17 cellular contexts compared by ENCODE assay signal in genomic region chr1:244394851-244395765, GRCh38. TPM values are rescaled to one million over a fixed set of nuclear protein-coding genes. Genes with fewer than 3 reads are reported as not detected.
DNase-seq lines count a peak whose midpoint lies in the region; ATAC-seq lines count a peak whose summit lies in the region.
"Had no signal": no experiment of that assay in that cellular context is flagged by ENCODE, and none has a peak within 500 bp of the region (broad histone marks: within the 10 kb centered on the region; RNA-seq: fewer than 3 reads in every experiment).

No MANE protein-coding gene starts in this region.

- H3K4me3 Mint-ChIP-seq in activated naive CD4-positive, alpha-beta T cell treated with anti-CD3 and anti-CD28 coated beads, Interleukin-2, amount 10 ng/mL, durations not matched to agents 7 days and 5 days, result no peak overlapping the region
- no peak overlapping the region for H3K4me3 Mint-ChIP-seq in stimulated activated effector memory CD8-positive, alpha-beta T cell treated with anti-CD3 and anti-CD28 coated beads, Interleukin-12 subunit alpha, Interleukin-12 subunit beta, amount 100 ng/mL, for 72 hours

- H3K27ac Mint-ChIP-seq in activated naive CD4-positive, alpha-beta T cell treated with anti-CD3 and anti-CD28 coated beads, Interleukin-2, amount 10 ng/mL, durations not matched to agents 7 days and 5 days, result peak overlapping the region; percentile 64
- peak overlapping the region; percentile 34 for H3K27ac Mint-ChIP-seq in stimulated activated effector memory CD8-positive, alpha-beta T cell treated with anti-CD3 and anti-CD28 coated beads, Interleukin-12 subunit alpha, Interleukin-12 subunit beta, amount 100 ng/mL, for 72 hours

- CTCF ChIA-PET in activated naive CD4-positive, alpha-beta T cell treated with anti-CD3 and anti-CD28 coated beads, Interleukin-2, amount 10 ng/mL, durations not matched to agents 7 days and 5 days (lab: Charles Lee), result no interaction called here

- peaks cover 7% of the 10 kb centered on the region for H3K36me3 Mint-ChIP-seq in activated naive CD4-positive, alpha-beta T cell treated with anti-CD3 and anti-CD28 coated beads, Interleukin-2, amount 10 ng/mL, durations not matched to agents 7 days and 5 days
- H3K36me3 Mint-ChIP-seq in stimulated activated effector memory CD8-positive, alpha-beta T cell treated with anti-CD3 and anti-CD28 coated beads, Interleukin-12 subunit alpha, Interleukin-12 subunit beta, amount 100 ng/mL, for 72 hours, result no peaks in the 10 kb centered on the region

- no peaks in the 10 kb centered on the region for H3K27me3 Mint-ChIP-seq in activated naive CD4-positive, alpha-beta T cell treated with anti-CD3 and anti-CD28 coated beads, Interleukin-2, amount 10 ng/mL, durations not matched to agents 7 days and 5 days

- peaks cover 10% of the 10 kb centered on the region for H3K4me1 Mint-ChIP-seq in activated naive CD4-positive, alpha-beta T cell treated with anti-CD3 and anti-CD28 coated beads, Interleukin-2, amount 10 ng/mL, durations not matched to agents 7 days and 5 days
- peaks cover 9% of the 10 kb centered on the region for H3K4me1 Mint-ChIP-seq in stimulated activated effector memory CD8-positive, alpha-beta T cell treated with anti-CD3 and anti-CD28 coated beads, Interleukin-12 subunit alpha, Interleukin-12 subunit beta, amount 100 ng/mL, for 72 hours

- no peaks in the 10 kb centered on the region for H3K9me3 Mint-ChIP-seq in activated naive CD4-positive, alpha-beta T cell treated with anti-CD3 and anti-CD28 coated beads, Interleukin-2, amount 10 ng/mL, durations not matched to agents 7 days and 5 days
- peaks cover 2% of the 10 kb centered on the region for H3K9me3 Mint-ChIP-seq in stimulated activated effector memory CD8-positive, alpha-beta T cell treated with anti-CD3 and anti-CD28 coated beads, Interleukin-12 subunit alpha, Interleukin-12 subunit beta, amount 100 ng/mL, for 72 hours

- no peak for DNase-seq in activated naive CD4-positive, alpha-beta T cell treated with anti-CD3 and anti-CD28 coated beads, Interleukin-2, amount 10 ng/mL, durations not matched to agents 7 days and 5 days
- no peak for DNase-seq in activated naive CD4-positive, alpha-beta T cell treated with anti-CD3 and anti-CD28 coated beads, Interleukin-2, amount 50 U/mL, for 16 hours
- DNase-seq in Jurkat, Clone E6-1 (ENCODE audit: low read depth, low spot score), result peak; percentile 55
- DNase-seq in stimulated activated effector memory CD8-positive, alpha-beta T cell treated with anti-CD3 and anti-CD28 coated beads, Interleukin-12 subunit alpha, Interleukin-12 subunit beta, amount 100 ng/mL, for 72 hours (ENCODE audit: low spot score in 2 of 2), result no peak
- no peak for DNase-seq in stimulated activated CD8-positive, alpha-beta memory T cell treated with anti-CD3 and anti-CD28 coated beads, Interleukin-4, amount 100 ng/mL, for 48 hours
- DNase-seq: activated gamma-delta T cell; dermis blood vessel endothelial cell; glutamatergic neuron; MG63; NCI-H1930; NCI-H510A treated with DMSO at 0.1 percent for 48 hours; PC-9; stimulated activated CD4-positive, alpha-beta T cell treated with anti-CD3 and anti-CD28 coated beads, Interleukin-15, amount 100 ng/mL, for 24 hours had no signal

- no peak overlapping the region for H3K4me3 ChIP-seq in Jurkat, Clone E6-1 (ENCODE audit: low read length)
- H3K4me3 ChIP-seq: lung, MG63, PC-9 had no signal

- peak; percentile 25 for ATAC-seq in esophagus mucosa
- peak; percentile 28 for ATAC-seq in stimulated activated effector memory CD8-positive, alpha-beta T cell treated with anti-CD3 and anti-CD28 coated beads, Interleukin-12 subunit alpha, Interleukin-12 subunit beta, amount 100 ng/mL, for 72 hours
- ATAC-seq in HG02884 (IDR thresholded peaks at IDR 0.05; ENCODE audit: unreplicated experiment), result no peak
- ATAC-seq in HG02852 (IDR thresholded peaks at IDR 0.05; ENCODE audit: unreplicated experiment), result no peak

RNA-seq across cellular contexts. Expression of gene ADSS2, which starts 56.6 kb away (rescaled TPM):
- polyA plus RNA-seq in Jurkat, Clone E6-1 (2012; ENCODE audit: insufficient read depth, insufficient read length), result 48.7 TPM
- 26.3 TPM for total RNA-seq in esophagus mucosa

Comparison
In these comparisons a context has a peak if more than half of its experiments do, and no peak if none do; other contexts are left out.
1. ATAC-seq: peak in esophagus mucosa (single experiment) and stimulated activated effector memory CD8-positive, alpha-beta T cell treated with anti-CD3 and anti-CD28 coated beads, Interleukin-12 subunit alpha, Interleukin-12 subunit beta, amount 100 ng/mL, for 72 hours (single experiment); none in HG02884 (single experiment) and HG02852 (single experiment).